ENCODE assay signal across 31 cellular contexts in genomic region chr10:88282876-88283275, GRCh38.
DNase-seq lines count a peak whose midpoint lies in the region; ATAC-seq, FAIRE-seq and TF ChIP-seq lines count a peak whose summit lies in the region.
"Had no signal": no experiment of that assay in that cellular context is flagged by ENCODE, and none has a peak within 500 bp of the region (broad histone marks: within the 10 kb centered on the region; RNA-seq: fewer than 3 reads in every experiment).

No MANE protein-coding gene starts in this region.

- TF ChIP-seq CTCF in A549 (IDR thresholded peaks at IDR 0.05) (no peak), HFFc6 (IDR thresholded peaks at IDR 0.05) (no peak)

- DNase-seq in A549 (ENCODE audit: low read depth in 1 of 2, low spot score in 1 of 2) (no peak), HFFc6 (no peak), mesenchymal stem cell (no peak), OCI-M1 (lab: John Stamatoyannopoulos, UW) (no peak), DMS79 (lab: John Stamatoyannopoulos, UW) (no peak), OCI-M2 (lab: John Stamatoyannopoulos, UW; ENCODE audit: unreplicated experiment) (no peak), NCI-H1092 treated with DMSO at 0.1 percent for 48 hours (lab: John Stamatoyannopoulos, UW) (no peak)
- DNase-seq: activated CD4-positive, CD25-positive, alpha-beta regulatory T cell; activated CD8-positive, alpha-beta memory T cell treated with anti-CD3 and anti-CD28 coated beads, Interleukin-2, amount 10 ng/mL, durations not matched to agents 7 days and 5 days; activated naive CD4-positive, alpha-beta T cell treated with anti-CD3 and anti-CD28 coated beads, Interleukin-2, amount 10 ng/mL, durations not matched to agents 7 days and 5 days; amniotic stem cell; colonic mucosa; DMS53; endodermal cell; KBM-7; left cardiac atrium; MV-4-11; NCI-H146; SJCRH30; T-helper 1 cell; testis had no signal

- H2BK15ac ChIP-seq in mesenchymal stem cell (ENCODE audit: low read depth, poor library complexity, severe bottlenecking): no peak overlapping the region

- no peak overlapping the region for H2AK5ac ChIP-seq in mesenchymal stem cell (ENCODE audit: low read length, severe bottlenecking)

- H2BK120ac ChIP-seq in mesenchymal stem cell (ENCODE audit: low read depth, low read length): no peak overlapping the region

- POLR2A ChIA-PET in A549 (lab: Yijun Ruan, JAX): no interaction called here

- H3K9me3 ChIP-seq in A549: no peaks in the 10 kb centered on the region
- H3K9me3 ChIP-seq in mesenchymal stem cell (ENCODE audit: control insufficient read depth, low read length): no peaks in the 10 kb centered on the region
- H3K9me3 ChIP-seq: BE2C, breast epithelium, colonic mucosa, gastroesophageal sphincter, neutrophil, SJCRH30, testis had no signal

- TF ChIP-seq POLR2A in A549 (IDR thresholded peaks at IDR 0.05; ENCODE audit: low read length): no peak

- H3K27ac ChIP-seq in A549 (peak overlapping the region in 1 of 2 experiments; percentile 71; a peak in 4 of 6 replicates), mesenchymal stem cell (ENCODE audit: low read length, poor library complexity, severe bottlenecking) (peak overlapping the region; percentile 1)
- H3K27ac ChIP-seq: breast epithelium, colonic mucosa, gastroesophageal sphincter, hepatocyte, neutrophil, SJCRH30 had no signal

- CTCF ChIA-PET in A549 (lab: Yijun Ruan, JAX): no interaction called here

- H3K79me1 ChIP-seq in mesenchymal stem cell (replicated peaks; ENCODE audit: low read length, poor library complexity, severe bottlenecking): no peaks in the 10 kb centered on the region

- peak overlapping the region; percentile 77 for H3K9ac ChIP-seq in mesenchymal stem cell (ENCODE audit: low read length)

- FAIRE-seq in A549 (lab: Jason Lieb, UNC): no peak
- FAIRE-seq: urothelium cell line had no signal

- H3K36me3 Mint-ChIP-seq in HFFc6 (ENCODE audit: low read depth): no peaks in the 10 kb centered on the region
- H3K36me3 Mint-ChIP-seq: activated naive CD4-positive, alpha-beta T cell treated with anti-CD3 and anti-CD28 coated beads, Interleukin-2, amount 10 ng/mL, durations not matched to agents 7 days and 5 days had no signal

- H2BK5ac ChIP-seq in mesenchymal stem cell (ENCODE audit: low read depth, low read length, poor library complexity, severe bottlenecking): no peak overlapping the region

- H3K23ac ChIP-seq in mesenchymal stem cell (ENCODE audit: low read length in 2 of 2): no peak overlapping the region

- peak overlapping the region; percentile 84 for H3K4me3 Mint-ChIP-seq in HFFc6
- H3K4me3 Mint-ChIP-seq: activated CD8-positive, alpha-beta memory T cell treated with anti-CD3 and anti-CD28 coated beads, Interleukin-2, amount 10 ng/mL, durations not matched to agents 7 days and 5 days; activated naive CD4-positive, alpha-beta T cell treated with anti-CD3 and anti-CD28 coated beads, Interleukin-2, amount 10 ng/mL, durations not matched to agents 7 days and 5 days; activated T-helper 1 cell treated with anti-CD3 and anti-CD28 coated beads, Interleukin-12 subunit alpha, Interleukin-12 subunit beta, Interleukin-2, Interleukin-4 antibody, amounts not matched to agents 30 ng/mL and 10 ng/mL and 1 ng/mL, durations not matched to agents 14 hours and 24 hours and 36 hours; endodermal cell had no signal

- H3K4me3 ChIP-seq in A549 (no peak overlapping the region), mesenchymal stem cell (ENCODE audit: insufficient read depth in 1 of 2, low read depth in 1 of 2, low read length in 2 of 2) (peak overlapping the region in 1 of 2 experiments; percentile 70)
- H3K4me3 ChIP-seq: colonic mucosa, gastroesophageal sphincter, hepatocyte, SJCRH30, testis had no signal

- no peaks in the 10 kb centered on the region; the same call in 1 of the 2 replicates for H3K27me3 Mint-ChIP-seq in HFFc6 (ENCODE audit: insufficient read depth)
- H3K27me3 Mint-ChIP-seq: activated CD8-positive, alpha-beta memory T cell treated with anti-CD3 and anti-CD28 coated beads, Interleukin-2, amount 10 ng/mL, durations not matched to agents 7 days and 5 days; activated naive CD4-positive, alpha-beta T cell treated with anti-CD3 and anti-CD28 coated beads, Interleukin-2, amount 10 ng/mL, durations not matched to agents 7 days and 5 days had no signal

- H4K8ac ChIP-seq in mesenchymal stem cell (ENCODE audit: low read length): no peak overlapping the region

- H2AFZ ChIP-seq in mesenchymal stem cell (ENCODE audit: low read depth, low read length): no peak overlapping the region
- H2AFZ ChIP-seq: hepatocyte had no signal

- TF ChIP-seq RAD21 in A549 (conservative IDR thresholded peaks at IDR 0.05 in 1 of 2, IDR thresholded peaks at IDR 0.05 in 1 of 2): no peak

- no peaks in the 10 kb centered on the region for H3K27me3 ChIP-seq in mesenchymal stem cell (ENCODE audit: control insufficient read depth in 1 of 2, insufficient read depth in 1 of 2, low read length in 2 of 2)
- H3K27me3 ChIP-seq: BE2C, breast epithelium, colonic mucosa, gastroesophageal sphincter, hepatocyte, neutrophil, SJCRH30, testis had no signal

- H3K4me2 ChIP-seq in A549 (peak overlapping the region; percentile 66), mesenchymal stem cell (ENCODE audit: low read length, poor library complexity, severe bottlenecking) (no peak overlapping the region)

- H2BK12ac ChIP-seq in mesenchymal stem cell (ENCODE audit: low read length in 2 of 2): no peak overlapping the region

- TF ChIP-seq EP300 in A549 (IDR thresholded peaks at IDR 0.05): no peak

- H3K4ac ChIP-seq in mesenchymal stem cell (ENCODE audit: low read depth in 1 of 2, low read length in 2 of 2): no peak overlapping the region

- no peak overlapping the region for H3K18ac ChIP-seq in mesenchymal stem cell (ENCODE audit: low read depth in 1 of 2, low read length in 2 of 2)

- no peaks in the 10 kb centered on the region for H3K36me3 ChIP-seq in mesenchymal stem cell (ENCODE audit: control insufficient read depth in 1 of 2, insufficient read depth in 2 of 2, low read depth in 1 of 2, low read length in 2 of 2)
- H3K36me3 ChIP-seq: BE2C, breast epithelium, colonic mucosa, gastroesophageal sphincter, neutrophil, SJCRH30 had no signal

- peaks cover 22% of the 10 kb centered on the region for H3K4me1 ChIP-seq in A549
- peaks cover 3% of the 10 kb centered on the region for H3K4me1 ChIP-seq in mesenchymal stem cell (ENCODE audit: control insufficient read depth, insufficient read depth, low read depth, low read length)
- H3K4me1 ChIP-seq: breast epithelium, colonic mucosa, SJCRH30, testis had no signal

- H4K91ac ChIP-seq in mesenchymal stem cell (ENCODE audit: low read length): no peak overlapping the region

- H3K4me1 Mint-ChIP-seq in HFFc6 (ENCODE audit: low read depth): peaks cover 34% of the 10 kb centered on the region

- no peak overlapping the region for H3K14ac ChIP-seq in mesenchymal stem cell (ENCODE audit: low read length in 2 of 2)

- no peak for ATAC-seq in A549
- ATAC-seq in SK-N-SH treated with all-trans-retinoic acid at 6 μM for 48 hours: peak; percentile 9
- ATAC-seq: activated CD8-positive, alpha-beta memory T cell treated with anti-CD3 and anti-CD28 coated beads, Interleukin-2, amount 10 ng/mL, durations not matched to agents 7 days and 5 days; esophagus mucosa; gastroesophageal sphincter; HCT116 had no signal

- H3K27ac Mint-ChIP-seq in HFFc6: peak overlapping the region; percentile 94; the same call in 1 of the 2 replicates
- H3K27ac Mint-ChIP-seq: activated CD8-positive, alpha-beta memory T cell treated with anti-CD3 and anti-CD28 coated beads, Interleukin-2, amount 10 ng/mL, durations not matched to agents 7 days and 5 days; activated naive CD4-positive, alpha-beta T cell treated with anti-CD3 and anti-CD28 coated beads, Interleukin-2, amount 10 ng/mL, durations not matched to agents 7 days and 5 days; activated T-helper 1 cell treated with anti-CD3 and anti-CD28 coated beads, Interleukin-12 subunit alpha, Interleukin-12 subunit beta, Interleukin-2, Interleukin-4 antibody, amounts not matched to agents 30 ng/mL and 10 ng/mL and 1 ng/mL, durations not matched to agents 14 hours and 24 hours and 36 hours; endodermal cell had no signal

- H3K9me3 Mint-ChIP-seq in HFFc6: no peaks in the 10 kb centered on the region; the same call in 1 of the 2 replicates
- H3K9me3 Mint-ChIP-seq: activated naive CD4-positive, alpha-beta T cell treated with anti-CD3 and anti-CD28 coated beads, Interleukin-2, amount 10 ng/mL, durations not matched to agents 7 days and 5 days; activated T-helper 1 cell treated with anti-CD3 and anti-CD28 coated beads, Interleukin-12 subunit alpha, Interleukin-12 subunit beta, Interleukin-2, Interleukin-4 antibody, amounts not matched to agents 30 ng/mL and 10 ng/mL and 1 ng/mL, durations not matched to agents 14 hours and 24 hours and 36 hours; endodermal cell had no signal

- 54% methylated on average over 4 of the region's 4 CpGs for WGBS in A549 (ENCODE audit: missing lambda C conversion rate)
- WGBS in mesenchymal stem cell: 90% methylated on average over 2 of the region's 4 CpGs

TF ChIP-seq in A549, 52 proteins besides CTCF, POLR2A, EP300 and RAD21 (continues in another document):
- no peak for TF ChIP-seq FOSL2 (IDR thresholded peaks at IDR 0.05)
- no peak for TF ChIP-seq FOSL2 (CRISPR knock-in tag; IDR thresholded peaks at IDR 0.05)
- no peak for TF ChIP-seq FOXS1 (CRISPR knock-in tag; IDR thresholded peaks at IDR 0.05)

TF ChIP-seq in SK-N-SH treated with all-trans-retinoic acid at 6 μM for 48 hours, 23 proteins besides CTCF, POLR2A, EP300 and RAD21 (continues in another document):
- TF ChIP-seq GLIS3 (CRISPR knock-in tag; IDR thresholded peaks at IDR 0.05) (no peak), ZNF8 (CRISPR knock-in tag; IDR thresholded peaks at IDR 0.05) (no peak)
- TF ChIP-seq, protein P1, sequence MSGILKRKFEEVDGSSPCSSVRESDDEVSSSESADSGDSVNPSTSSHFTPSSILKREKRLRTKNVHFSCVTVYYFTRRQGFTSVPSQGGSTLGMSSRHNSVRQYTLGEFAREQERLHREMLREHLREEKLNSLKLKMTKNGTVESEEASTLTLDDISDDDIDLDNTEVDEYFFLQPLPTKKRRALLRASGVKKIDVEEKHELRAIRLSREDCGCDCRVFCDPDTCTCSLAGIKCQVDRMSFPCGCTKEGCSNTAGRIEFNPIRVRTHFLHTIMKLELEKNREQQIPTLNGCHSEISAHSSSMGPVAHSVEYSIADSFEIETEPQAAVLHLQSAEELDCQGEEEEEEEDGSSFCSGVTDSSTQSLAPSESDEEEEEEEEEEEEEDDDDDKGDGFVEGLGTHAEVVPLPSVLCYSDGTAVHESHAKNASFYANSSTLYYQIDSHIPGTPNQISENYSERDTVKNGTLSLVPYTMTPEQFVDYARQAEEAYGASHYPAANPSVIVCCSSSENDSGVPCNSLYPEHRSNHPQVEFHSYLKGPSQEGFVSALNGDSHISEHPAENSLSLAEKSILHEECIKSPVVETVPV (CRISPR knock-in tag; IDR thresholded peaks at IDR 0.05): no peak
